8 cellular contexts compared by ENCODE assay signal in the genomic region with DNA sequence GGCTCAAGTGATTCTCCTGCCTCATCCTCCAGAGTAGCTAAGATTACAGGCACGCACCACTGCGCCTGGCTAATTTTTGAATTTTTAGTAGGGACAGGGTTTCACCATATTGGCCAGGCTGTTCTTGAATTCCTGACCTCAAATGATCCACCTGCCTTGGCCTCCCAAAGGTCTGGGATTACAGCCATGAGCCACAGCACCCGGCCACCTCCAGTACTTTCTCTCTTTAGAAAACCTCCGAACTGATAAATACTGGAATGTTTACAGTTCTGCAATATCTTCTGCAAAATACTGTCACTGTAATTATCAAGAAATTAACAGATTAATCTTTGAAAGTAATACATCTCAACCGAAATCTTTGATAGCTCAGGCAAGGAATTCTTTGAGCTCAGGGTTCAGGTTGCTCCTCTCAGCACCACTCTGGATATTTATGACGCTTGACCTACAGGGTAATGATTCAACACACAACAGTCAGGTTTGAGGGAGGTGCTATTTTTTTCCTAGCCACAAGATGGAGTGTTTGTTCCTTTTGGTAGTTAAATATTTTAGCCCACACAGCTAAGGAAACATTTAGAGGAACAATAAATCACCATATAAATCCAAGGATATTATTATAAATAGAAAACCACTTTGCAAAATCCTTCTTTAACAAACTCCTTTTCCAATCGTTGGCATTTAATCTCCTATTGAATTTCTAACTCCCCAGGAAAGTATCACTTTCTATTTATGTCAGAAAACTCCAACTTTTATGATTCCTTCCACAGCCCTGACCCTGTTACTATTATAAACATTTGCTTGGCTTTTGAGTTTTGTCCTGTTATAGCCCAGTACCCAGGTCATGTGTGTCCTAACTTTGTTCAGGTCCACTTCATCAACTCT. TPM values are rescaled to one million over a fixed set of nuclear protein-coding genes. Genes with fewer than 3 reads are reported as not detected.
DNase-seq lines count a peak whose midpoint lies in the region; ATAC-seq, FAIRE-seq and TF ChIP-seq lines count a peak whose summit lies in the region.

No MANE protein-coding gene starts in this region.

- CTCF ChIA-PET in WTC11 (lab: Charles Lee), result interaction anchor here (0.6 to 6.3 kb wide), 32 partner anchors 9 to 264 kb away, joined by 3 to 87 read pairs (median 4); a partner anchor contains a TSS

- no peaks in the 10 kb centered on the region for H3K9me3 ChIP-seq in cardiac muscle cell (ENCODE audit: low read depth)

- POLR2A ChIA-PET in WTC11 (lab: Charles Lee), result interaction anchor here (1.0 kb wide), 1 partner anchor 184 kb away, joined by 4 read pairs; no protein-coding TSS in a partner anchor

- intact Hi-C loops in posterior vena cava (cut with DNase I), result loop anchor here in 1 of 2 donors (5.0 kb wide), 1 partner anchor 193 kb away; no protein-coding TSS in a partner anchor

- DNase-seq in DMS 273 treated with DMSO at 0.1 percent for 48 hours (lab: John Stamatoyannopoulos, UW) (peak; percentile 19), GM19239 (ENCODE audit: insufficient read length, low spot score) (peak; percentile 40), NCI-H2196 (lab: John Stamatoyannopoulos, UW; ENCODE audit: unreplicated experiment) (peak; percentile 57), WTC11 (ENCODE audit: low spot score) (no peak), cardiac muscle cell (ENCODE audit: low read depth in 1 of 2, low spot score in 1 of 2) (peak; percentile 68 to 79), putamen (ENCODE audit: low spot score) (peak; percentile 39), posterior vena cava (ENCODE audit: low spot score) (no peak)

- peaks cover 37% of the 10 kb centered on the region for H3K4me1 Mint-ChIP-seq in WTC11

- no peaks in the 10 kb centered on the region for H3K9me3 Mint-ChIP-seq in WTC11

- peak overlapping the region; percentile 44; the same call in 1 of the 2 replicates for H3K27ac Mint-ChIP-seq in WTC11

- peak; percentile 83 for ATAC-seq in HG03354 (IDR thresholded peaks at IDR 0.05; ENCODE audit: poor library complexity, severe bottlenecking, unreplicated experiment)
- ATAC-seq in WTC11, result peak; percentile 78

- no peak overlapping the region for H3K4me3 ChIP-seq in cardiac muscle cell

- H3K27me3 Mint-ChIP-seq in WTC11 (ENCODE audit: low read depth), result no peaks in the 10 kb centered on the region

- no peak overlapping the region for H3K4me3 Mint-ChIP-seq in WTC11

- no peaks in the 10 kb centered on the region for H3K4me1 ChIP-seq in cardiac muscle cell (ENCODE audit: low read depth)

- H3K27me3 ChIP-seq in cardiac muscle cell, result no peaks in the 10 kb centered on the region

- H3K36me3 Mint-ChIP-seq in WTC11, result peaks cover 9% of the 10 kb centered on the region

- peak; percentile 44 for TF ChIP-seq CTCF in WTC11 (IDR thresholded peaks at IDR 0.05)
- peak; percentile 71 for TF ChIP-seq CTCF in cardiac muscle cell (IDR thresholded peaks at IDR 0.05; ENCODE audit: low read depth, low read length)

- FAIRE-seq in GM19239 (lab: Jason Lieb, UNC), result peak; percentile 73

- H3K36me3 ChIP-seq in cardiac muscle cell, result no peaks in the 10 kb centered on the region

- H3K27ac ChIP-seq in cardiac muscle cell, result no peak overlapping the region

TF ChIP-seq in WTC11, 78 proteins besides CTCF, POLR2A, EP300 and RAD21:
- TF ChIP-seq MXD4 (CRISPR knock-in tag; IDR thresholded peaks at IDR 0.05; ENCODE audit: borderline replicate concordance) (no peak), ZNF219 (CRISPR knock-in tag; IDR thresholded peaks at IDR 0.05; ENCODE audit: borderline replicate concordance) (no peak), TEAD1 (CRISPR knock-in tag; IDR thresholded peaks at IDR 0.05) (no peak), ZNF232 (CRISPR knock-in tag; IDR thresholded peaks at IDR 0.05) (no peak), ZNF263 (CRISPR knock-in tag; IDR thresholded peaks at IDR 0.05; ENCODE audit: low read depth) (no peak)
- TF ChIP-seq, protein P1, sequence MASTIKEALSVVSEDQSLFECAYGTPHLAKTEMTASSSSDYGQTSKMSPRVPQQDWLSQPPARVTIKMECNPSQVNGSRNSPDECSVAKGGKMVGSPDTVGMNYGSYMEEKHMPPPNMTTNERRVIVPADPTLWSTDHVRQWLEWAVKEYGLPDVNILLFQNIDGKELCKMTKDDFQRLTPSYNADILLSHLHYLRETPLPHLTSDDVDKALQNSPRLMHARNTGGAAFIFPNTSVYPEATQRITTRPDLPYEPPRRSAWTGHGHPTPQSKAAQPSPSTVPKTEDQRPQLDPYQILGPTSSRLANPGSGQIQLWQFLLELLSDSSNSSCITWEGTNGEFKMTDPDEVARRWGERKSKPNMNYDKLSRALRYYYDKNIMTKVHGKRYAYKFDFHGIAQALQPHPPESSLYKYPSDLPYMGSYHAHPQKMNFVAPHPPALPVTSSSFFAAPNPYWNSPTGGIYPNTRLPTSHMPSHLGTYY (CRISPR knock-in tag; IDR thresholded peaks at IDR 0.05), result no peak
- TF ChIP-seq, protein P2, sequence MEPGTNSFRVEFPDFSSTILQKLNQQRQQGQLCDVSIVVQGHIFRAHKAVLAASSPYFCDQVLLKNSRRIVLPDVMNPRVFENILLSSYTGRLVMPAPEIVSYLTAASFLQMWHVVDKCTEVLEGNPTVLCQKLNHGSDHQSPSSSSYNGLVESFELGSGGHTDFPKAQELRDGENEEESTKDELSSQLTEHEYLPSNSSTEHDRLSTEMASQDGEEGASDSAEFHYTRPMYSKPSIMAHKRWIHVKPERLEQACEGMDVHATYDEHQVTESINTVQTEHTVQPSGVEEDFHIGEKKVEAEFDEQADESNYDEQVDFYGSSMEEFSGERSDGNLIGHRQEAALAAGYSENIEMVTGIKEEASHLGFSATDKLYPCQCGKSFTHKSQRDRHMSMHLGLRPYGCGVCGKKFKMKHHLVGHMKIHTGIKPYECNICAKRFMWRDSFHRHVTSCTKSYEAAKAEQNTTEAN (CRISPR knock-in tag; IDR thresholded peaks at IDR 0.05), result no peak
- TF ChIP-seq, protein P3, sequence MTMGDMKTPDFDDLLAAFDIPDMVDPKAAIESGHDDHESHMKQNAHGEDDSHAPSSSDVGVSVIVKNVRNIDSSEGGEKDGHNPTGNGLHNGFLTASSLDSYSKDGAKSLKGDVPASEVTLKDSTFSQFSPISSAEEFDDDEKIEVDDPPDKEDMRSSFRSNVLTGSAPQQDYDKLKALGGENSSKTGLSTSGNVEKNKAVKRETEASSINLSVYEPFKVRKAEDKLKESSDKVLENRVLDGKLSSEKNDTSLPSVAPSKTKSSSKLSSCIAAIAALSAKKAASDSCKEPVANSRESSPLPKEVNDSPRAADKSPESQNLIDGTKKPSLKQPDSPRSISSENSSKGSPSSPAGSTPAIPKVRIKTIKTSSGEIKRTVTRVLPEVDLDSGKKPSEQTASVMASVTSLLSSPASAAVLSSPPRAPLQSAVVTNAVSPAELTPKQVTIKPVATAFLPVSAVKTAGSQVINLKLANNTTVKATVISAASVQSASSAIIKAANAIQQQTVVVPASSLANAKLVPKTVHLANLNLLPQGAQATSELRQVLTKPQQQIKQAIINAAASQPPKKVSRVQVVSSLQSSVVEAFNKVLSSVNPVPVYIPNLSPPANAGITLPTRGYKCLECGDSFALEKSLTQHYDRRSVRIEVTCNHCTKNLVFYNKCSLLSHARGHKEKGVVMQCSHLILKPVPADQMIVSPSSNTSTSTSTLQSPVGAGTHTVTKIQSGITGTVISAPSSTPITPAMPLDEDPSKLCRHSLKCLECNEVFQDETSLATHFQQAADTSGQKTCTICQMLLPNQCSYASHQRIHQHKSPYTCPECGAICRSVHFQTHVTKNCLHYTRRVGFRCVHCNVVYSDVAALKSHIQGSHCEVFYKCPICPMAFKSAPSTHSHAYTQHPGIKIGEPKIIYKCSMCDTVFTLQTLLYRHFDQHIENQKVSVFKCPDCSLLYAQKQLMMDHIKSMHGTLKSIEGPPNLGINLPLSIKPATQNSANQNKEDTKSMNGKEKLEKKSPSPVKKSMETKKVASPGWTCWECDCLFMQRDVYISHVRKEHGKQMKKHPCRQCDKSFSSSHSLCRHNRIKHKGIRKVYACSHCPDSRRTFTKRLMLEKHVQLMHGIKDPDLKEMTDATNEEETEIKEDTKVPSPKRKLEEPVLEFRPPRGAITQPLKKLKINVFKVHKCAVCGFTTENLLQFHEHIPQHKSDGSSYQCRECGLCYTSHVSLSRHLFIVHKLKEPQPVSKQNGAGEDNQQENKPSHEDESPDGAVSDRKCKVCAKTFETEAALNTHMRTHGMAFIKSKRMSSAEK (CRISPR knock-in tag; IDR thresholded peaks at IDR 0.05; ENCODE audit: borderline replicate concordance), result no peak
- TF ChIP-seq, protein P4, sequence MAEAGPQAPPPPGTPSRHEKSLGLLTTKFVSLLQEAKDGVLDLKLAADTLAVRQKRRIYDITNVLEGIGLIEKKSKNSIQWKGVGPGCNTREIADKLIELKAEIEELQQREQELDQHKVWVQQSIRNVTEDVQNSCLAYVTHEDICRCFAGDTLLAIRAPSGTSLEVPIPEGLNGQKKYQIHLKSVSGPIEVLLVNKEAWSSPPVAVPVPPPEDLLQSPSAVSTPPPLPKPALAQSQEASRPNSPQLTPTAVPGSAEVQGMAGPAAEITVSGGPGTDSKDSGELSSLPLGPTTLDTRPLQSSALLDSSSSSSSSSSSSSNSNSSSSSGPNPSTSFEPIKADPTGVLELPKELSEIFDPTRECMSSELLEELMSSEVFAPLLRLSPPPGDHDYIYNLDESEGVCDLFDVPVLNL (CRISPR knock-in tag; IDR thresholded peaks at IDR 0.05; ENCODE audit: borderline replicate concordance, low read depth), result no peak

RNA-seq across cellular contexts. Expression of a gene that starts 48.6 kb away (rescaled TPM):
- 44.3 to 49.0 TPM (median 45.2 TPM) in 3 replicates for total RNA-seq in WTC11 (2021)
- 17.5 and 26.8 TPM in 2 replicates for total RNA-seq in cardiac muscle cell
- polyA plus RNA-seq in cardiac muscle cell, result 3.5 and 5.2 TPM in 2 replicates
- total RNA-seq in posterior vena cava, result 10 to 100 TPM; 28.3 to 30.6 TPM

Comparison
In these comparisons a context has a peak if more than half of its experiments do, and no peak if none do; other contexts are left out.
1. DNase-seq: peak in DMS 273 treated with DMSO at 0.1 percent for 48 hours (single experiment), GM19239 (single experiment), NCI-H2196 (single experiment), cardiac muscle cell (2 of 2) and putamen (single experiment); none in WTC11 (single experiment) and posterior vena cava (single experiment).